1 cellular context compared by ENCODE assay signal in the genomic region with DNA sequence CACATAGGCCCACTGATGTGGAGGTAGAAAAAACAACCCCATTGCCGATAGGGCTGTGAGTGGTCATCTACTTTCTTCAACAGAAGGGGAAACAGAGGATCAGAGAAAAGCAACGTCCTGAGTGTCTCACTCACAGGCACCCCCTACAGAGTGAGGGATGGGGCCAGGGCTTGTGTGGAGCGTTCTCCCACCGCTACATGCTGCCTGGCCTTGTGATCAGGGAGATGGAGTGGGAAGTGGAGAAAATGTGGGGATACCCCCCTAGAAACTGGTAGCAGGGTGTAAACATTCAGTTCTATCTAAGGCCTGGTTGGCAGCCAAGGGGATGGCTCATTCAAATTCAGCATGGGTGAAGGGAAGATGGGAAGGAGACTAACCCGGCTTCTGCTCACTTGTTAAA.
TF ChIP-seq lines count a peak whose summit lies in the region.

No MANE protein-coding gene starts in this region.

TF ChIP-seq in GM23338, 12 proteins besides CTCF, POLR2A, EP300 and RAD21 (continued from another document):
- no peak for TF ChIP-seq REST (IDR thresholded peaks at IDR 0.05; ENCODE audit: unreplicated experiment)
- TF ChIP-seq ZNF331 (CRISPR knock-in tag; IDR thresholded peaks at IDR 0.05; ENCODE audit: low read depth), result no peak
- no peak for TF ChIP-seq CREB1 (CRISPR knock-in tag; IDR thresholded peaks at IDR 0.05; ENCODE audit: low read depth)
- TF ChIP-seq JUNB (IDR thresholded peaks at IDR 0.05; ENCODE audit: unreplicated experiment), result no peak
